In the genomic region with DNA sequence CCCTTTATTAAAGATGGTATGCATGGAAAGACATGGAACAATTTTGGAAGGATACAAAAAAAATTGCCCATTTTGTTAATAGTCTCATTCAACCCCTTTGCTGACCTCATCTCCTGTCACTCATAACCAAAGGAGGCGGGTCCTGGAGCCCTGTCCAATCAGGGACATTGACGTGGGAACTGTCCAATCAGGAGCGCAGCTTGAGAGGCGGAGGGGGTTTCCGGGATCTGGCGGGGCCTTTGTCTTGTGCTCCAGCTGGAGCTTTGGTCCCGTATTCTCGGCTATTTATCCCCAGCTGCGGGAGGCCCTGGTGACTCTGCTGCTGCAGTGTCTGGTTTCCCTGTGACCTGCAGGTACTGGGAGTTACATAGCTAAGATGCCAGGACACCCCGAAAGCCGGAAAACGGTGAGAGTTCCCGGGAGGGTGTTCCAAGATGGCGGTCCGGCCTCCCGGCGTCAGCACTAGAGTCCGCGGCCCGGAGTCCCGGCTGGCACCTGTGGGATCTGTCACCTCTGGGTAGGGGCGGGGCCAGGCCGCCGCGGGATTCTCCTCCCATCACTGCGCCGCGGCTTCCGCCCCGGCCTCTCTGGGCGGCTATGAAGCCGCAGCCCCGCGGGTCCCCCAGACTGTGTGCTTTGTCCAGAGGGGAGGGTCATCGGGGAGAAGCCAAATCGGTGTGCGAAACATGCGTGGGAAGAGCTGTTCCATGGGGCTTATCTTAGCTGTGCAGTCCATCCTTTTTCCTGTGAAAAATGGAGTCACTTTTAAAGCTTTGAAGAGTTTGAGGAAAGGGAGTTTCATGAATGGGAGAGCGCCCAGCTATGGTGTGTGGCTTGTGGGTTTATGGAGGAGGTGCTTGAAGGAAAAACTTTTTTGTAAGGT, we compare ENCODE assay signal across 8 cellular contexts. TPM values are rescaled to one million over a fixed set of nuclear protein-coding genes. Genes with fewer than 3 reads are reported as not detected.
DNase-seq lines count a peak whose midpoint lies in the region; ATAC-seq and TF ChIP-seq lines count a peak whose summit lies in the region.

ZNF678 (plus strand) TSS at position 238 of the 883 bp plus-strand sequence. CDS start 87,436 bp downstream, outside the sequence.

- TSS peak; percentile 90 for BruUV-seq in PC-9 (replicated peaks; lab: Mats Ljungman, UMichigan)

- peak within 1 kb of the TSS; percentile 80 for H3K9ac ChIP-seq in mucosa of stomach (ENCODE audit: low read length)

- H3K9me2 ChIP-seq in PC-9 (ENCODE audit: insufficient read depth) = no peaks in the 10 kb centered on the region

- CTCF ChIA-PET in PC-9 (lab: Charles Lee) = interaction anchor here (0.6 kb wide), 2 partner anchors 21 to 567 kb away, joined by 4 to 5 read pairs; no protein-coding TSS in a partner anchor

- POLR2A ChIA-PET in PC-9 (lab: Charles Lee; ENCODE audit: unreplicated experiment) = interaction anchor here (0.5 to 0.6 kb wide), 2 partner anchors 168 to 169 kb away, joined by 3 to 4 read pairs; no protein-coding TSS in a partner anchor

- in situ Hi-C loops in KBM-7 (cut with MboI; ENCODE audit: low pct_unique_long_range_greater_than_20kb, low sequenced_read_pairs) = no loop called here

- DNase-seq in DMS53 (lab: John Stamatoyannopoulos, UW) = peak; percentile 98
- DNase-seq in KBM-7 = peak; percentile 93
- DNase-seq in PC-9 = peak; percentile 85 to 94
- peak; percentile 81 for DNase-seq in activated T-cell treated with anti-CD3 and anti-CD28 coated beads, Interleukin-2, amount 50 U/mL, for 4 hours
- peak; percentile 91 for DNase-seq in stimulated activated CD8-positive, alpha-beta memory T cell treated with anti-CD3 and anti-CD28 coated beads, Interleukin-4, amount 100 ng/mL, for 48 hours

- peak within 1 kb of the TSS; percentile 87 for H3K4me3 Mint-ChIP-seq in activated T-cell treated with anti-CD3 and anti-CD28 coated beads, Interleukin-2, amount 50 U/mL, for 4 hours

- peaks cover 27% of the 10 kb centered on the region for H3K4me1 Mint-ChIP-seq in activated T-cell treated with anti-CD3 and anti-CD28 coated beads, Interleukin-2, amount 50 U/mL, for 4 hours (ENCODE audit: low read depth)

- H3K36me3 ChIP-seq in PC-9 (ENCODE audit: low read depth) (no peaks in the 10 kb centered on the region), mucosa of stomach (ENCODE audit: control insufficient read depth, insufficient read depth, low read length) (no peaks in the 10 kb centered on the region)

- peak within 1 kb of the TSS; percentile 85 for H3K4me2 ChIP-seq in PC-9

- H4K20me1 ChIP-seq in PC-9 (ENCODE audit: insufficient read depth) = no peaks in the 10 kb centered on the region

- no peak for TF ChIP-seq CTCF in PC-9 (conservative IDR thresholded peaks at IDR 0.05)

- H3K27ac ChIP-seq in PC-9 = peak within 1 kb of the TSS; percentile 78

- H2AFZ ChIP-seq in PC-9 = peak within 1 kb of the TSS; percentile 91

- peaks cover 5% of the 10 kb centered on the region for H3K36me3 Mint-ChIP-seq in activated T-cell treated with anti-CD3 and anti-CD28 coated beads, Interleukin-2, amount 50 U/mL, for 4 hours (ENCODE audit: insufficient read depth)

- no peaks in the 10 kb centered on the region; the same call in 1 of the 2 replicates for H3F3A ChIP-seq in PC-9 (ENCODE audit: insufficient read depth, low read depth)

- H3K9me3 Mint-ChIP-seq in activated T-cell treated with anti-CD3 and anti-CD28 coated beads, Interleukin-2, amount 50 U/mL, for 4 hours = no peaks in the 10 kb centered on the region

- H3K4me3 ChIP-seq in PC-9 (peak within 1 kb of the TSS; percentile 76), mucosa of stomach (ENCODE audit: low read length) (peak within 1 kb of the TSS; percentile 61)

- intact Hi-C loops in PC-9 (cut with micrococcal nuclease; ENCODE audit: unreplicated experiment) = loop anchor here (1.0 to 5.0 kb wide), 4 partner anchors 21 to 604 kb away; partner anchors contain the start of gene IBA57

- H3K9me3 ChIP-seq in PC-9 (ENCODE audit: insufficient read depth, low read depth) (0 out of 2 replicates have a peak, but pooled peaks cover 8% of the 10 kb centered on the region), mucosa of stomach (ENCODE audit: control insufficient read depth, low read length) (no peaks in the 10 kb centered on the region)

- H3K79me2 ChIP-seq in PC-9 (ENCODE audit: low read depth) = peaks cover 16% of the 10 kb centered on the region

- H3K27me3 ChIP-seq in PC-9 (ENCODE audit: insufficient read depth, low read depth) (no peaks in the 10 kb centered on the region), mucosa of stomach (ENCODE audit: control insufficient read depth, insufficient read depth, low read length) (peaks cover 36% of the 10 kb centered on the region)

- ATAC-seq in GM21723 (IDR thresholded peaks at IDR 0.05; ENCODE audit: unreplicated experiment) (peak; percentile 93), esophagus mucosa (peak; percentile 97)
- ATAC-seq in activated T-cell treated with anti-CD3 and anti-CD28 coated beads, Interleukin-2, amount 50 U/mL, for 4 hours = peak; percentile 93 to 94

- H3K27me3 Mint-ChIP-seq in activated T-cell treated with anti-CD3 and anti-CD28 coated beads, Interleukin-2, amount 50 U/mL, for 4 hours (ENCODE audit: low read depth) = peaks cover 27% of the 10 kb centered on the region

- H3K4me1 ChIP-seq in PC-9 (replicated peaks; ENCODE audit: insufficient read depth) (peaks cover 4% of the 10 kb centered on the region; the same call in 1 of the 2 replicates), mucosa of stomach (ENCODE audit: control insufficient read depth, insufficient read depth, low read length) (peaks cover 5% of the 10 kb centered on the region)

RNA-seq across cellular contexts. Expression of gene ZNF678, which starts in this region (rescaled TPM):
- total RNA-seq in PC-9 (2021) (4.1 and 6.1 TPM in 2 replicates), esophagus mucosa (2.7 TPM)
- total RNA-seq in activated T-cell treated with anti-CD3 and anti-CD28 coated beads, Interleukin-2, amount 50 U/mL, for 4 hours = 1 to 10 TPM; 8.0 to 9.6 (median 9.1) TPM

Comparison
In these comparisons a context has a peak if more than half of its experiments do, and no peak if none do; other contexts are left out.
1. Peak in every context shown above with its lines: DNase-seq, ATAC-seq, H3K4me3 ChIP-seq and H3K27ac ChIP-seq.